ENCODE assay signal across 1 cellular context in the genomic region with DNA sequence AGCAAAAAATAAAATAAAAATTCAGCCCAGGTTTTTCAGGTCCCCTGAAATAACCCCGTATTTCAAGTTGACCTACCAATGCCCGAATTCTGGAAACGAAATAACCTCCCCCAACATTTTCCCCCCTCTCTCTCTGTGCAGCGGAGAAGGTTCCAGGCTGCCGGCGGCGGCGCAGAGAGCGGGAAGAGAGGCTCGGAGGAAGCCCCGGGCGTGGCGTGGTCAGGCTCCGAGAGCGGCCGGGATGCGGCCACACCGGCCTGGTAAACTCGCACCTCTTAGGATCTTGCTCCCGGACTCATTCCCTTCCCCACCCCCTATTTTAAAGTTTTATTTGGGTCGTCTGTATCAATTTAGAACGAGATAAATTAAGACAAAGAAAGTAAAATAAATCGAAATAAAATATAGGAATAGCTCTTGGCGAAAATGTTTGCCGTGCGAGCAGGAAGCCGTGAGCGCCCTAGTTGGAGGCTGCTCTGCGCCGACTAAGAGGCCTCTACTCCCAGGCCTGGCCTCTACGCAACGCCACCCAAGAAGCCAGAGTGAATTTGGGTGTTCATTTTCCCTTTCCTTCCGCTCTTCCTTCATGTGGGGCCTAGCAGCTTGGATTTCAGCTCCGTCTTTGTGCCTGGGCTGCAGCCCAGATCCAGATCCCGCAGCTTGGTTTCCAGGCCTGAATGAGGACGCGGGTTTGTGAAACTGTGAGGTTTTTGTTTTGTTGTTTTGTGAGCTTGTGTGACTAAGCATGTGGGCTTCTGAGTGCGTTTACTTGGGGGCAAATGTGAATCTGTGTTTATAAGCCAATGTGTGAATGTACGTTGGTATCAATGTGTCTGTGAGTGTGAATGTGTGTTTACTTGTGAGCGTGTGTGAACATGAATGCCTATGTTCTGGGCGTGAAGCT.
TF ChIP-seq lines count a peak whose summit lies in the region.

No MANE protein-coding gene starts in this region.

TF ChIP-seq in GM12891, 5 proteins besides CTCF, POLR2A, EP300 and RAD21:
- no peak for TF ChIP-seq POU2F2 (IDR thresholded peaks at IDR 0.05; ENCODE audit: low read depth, low read length)
- TF ChIP-seq SPI1 (IDR thresholded peaks at IDR 0.05; ENCODE audit: low read depth, low read length) = no peak
- TF ChIP-seq TAF1 (IDR thresholded peaks at IDR 0.05; ENCODE audit: low read depth, low read length) = no peak
TF ChIP-seq in GM12891: peak in this region for 0.
